Comparison of ENCODE assay signal across 8 cellular contexts in genomic region chr22:35629406-35630234, GRCh38. TPM values are rescaled to one million over a fixed set of nuclear protein-coding genes. Genes with fewer than 3 reads are reported as not detected.
DNase-seq lines count a peak whose midpoint lies in the region; ATAC-seq, FAIRE-seq and TF ChIP-seq lines count a peak whose summit lies in the region.

No MANE protein-coding gene starts in this region.

- peaks cover 5% of the 10 kb centered on the region for H3K9me3 Mint-ChIP-seq in activated CD4-positive, alpha-beta T cell treated with anti-CD3 and anti-CD28 coated beads, Interleukin-2, amount 10 ng/mL, durations not matched to agents 7 days and 5 days

- ATAC-seq in pancreas: peak in 1 of 4 donors; percentile 5
- ATAC-seq in HG03457 (IDR thresholded peaks at IDR 0.05; ENCODE audit: unreplicated experiment): no peak

- TF ChIP-seq CTCF in AG04450 (IDR thresholded peaks at IDR 0.05; ENCODE audit: low read depth, low read length): no peak
- no peak for TF ChIP-seq CTCF in epithelial cell of proximal tubule (conservative IDR thresholded peaks at IDR 0.05; ENCODE audit: low read depth, low read length)
- no peak for TF ChIP-seq CTCF in pancreas (IDR thresholded peaks at IDR 0.05)

- DNase-seq in AG04450 (ENCODE audit: low read depth, low spot score) (peak; percentile 94), HK-2 (ENCODE audit: unreplicated experiment) (peak; percentile 94), epithelial cell of proximal tubule (ENCODE audit: low read depth) (peak; percentile 94), pancreas (peak in 4 of 6 donors; percentile 39 to 53 (median 50)), NCI-H187 treated with DMSO at 0.1 percent for 48 hours (lab: John Stamatoyannopoulos, UW) (no peak), D341Med (ENCODE audit: low spot score) (no peak)
- DNase-seq in activated CD4-positive, alpha-beta T cell treated with anti-CD3 and anti-CD28 coated beads, Interleukin-2, amount 10 ng/mL, durations not matched to agents 7 days and 5 days: peak; percentile 36

- FAIRE-seq in pancreas (lab: Jason Lieb, UNC): no peak

- peaks cover 39% of the 10 kb centered on the region for H3K4me1 Mint-ChIP-seq in activated CD4-positive, alpha-beta T cell treated with anti-CD3 and anti-CD28 coated beads, Interleukin-2, amount 10 ng/mL, durations not matched to agents 7 days and 5 days

- WGBS in pancreas, 2 donors: 48% methylated on average over 9 of the region's 9 CpGs

- H3K4me3 Mint-ChIP-seq in activated CD4-positive, alpha-beta T cell treated with anti-CD3 and anti-CD28 coated beads, Interleukin-2, amount 10 ng/mL, durations not matched to agents 7 days and 5 days: no peak overlapping the region

- CTCF ChIA-PET in AG04450 (lab: Charles Lee): interaction anchor here (0.6 to 1.3 kb wide), 2 partner anchors 436 to 516 kb away, joined by 3 to 6 read pairs; no protein-coding TSS in a partner anchor
- CTCF ChIA-PET in activated CD4-positive, alpha-beta T cell treated with anti-CD3 and anti-CD28 coated beads, Interleukin-2, amount 10 ng/mL, durations not matched to agents 7 days and 5 days (lab: Charles Lee): interaction anchor here (0.7 kb wide), 1 partner anchor 181 kb away, joined by 4 read pairs; no protein-coding TSS in a partner anchor

- peaks cover 0 to 3% (median 0%) of the 10 kb centered on the region in 3 donors for H3K4me1 ChIP-seq in pancreas

- H3K9me3 ChIP-seq in AG04450 (ENCODE audit: control insufficient read depth, insufficient read depth, low read length) (no peaks in the 10 kb centered on the region), pancreas (no peaks in the 10 kb centered on the region)

- H3K27me3 Mint-ChIP-seq in activated CD4-positive, alpha-beta T cell treated with anti-CD3 and anti-CD28 coated beads, Interleukin-2, amount 10 ng/mL, durations not matched to agents 7 days and 5 days: peaks cover 8% of the 10 kb centered on the region

- intact Hi-C loops in pancreas (cut with DNase I): loop anchor here in 2 of 3 donors (10.0 kb wide), 2 partner anchors 295 to 485 kb away; no protein-coding TSS in a partner anchor

- H3K27me3 ChIP-seq in AG04450 (ENCODE audit: control insufficient read depth, insufficient read depth, low read length) (no peaks in the 10 kb centered on the region), pancreas (no peaks in the 10 kb centered on the region)

- H3K27ac Mint-ChIP-seq in activated CD4-positive, alpha-beta T cell treated with anti-CD3 and anti-CD28 coated beads, Interleukin-2, amount 10 ng/mL, durations not matched to agents 7 days and 5 days: peak overlapping the region; percentile 77

- H3K27ac ChIP-seq in AG04450 (ENCODE audit: low read depth, low read length) (peak overlapping the region; percentile 96), pancreas (peak overlapping the region in 3 of 4 donors; percentile 4 to 67 (median 54))

- POLR2A ChIA-PET in AG04450 (lab: Yijun Ruan, JAX): interaction anchor here (0.6 kb wide), 4 partner anchors 17 to 436 kb away, joined by 3 to 4 read pairs (median 4); no protein-coding TSS in a partner anchor
- POLR2A ChIA-PET in activated CD4-positive, alpha-beta T cell treated with anti-CD3 and anti-CD28 coated beads, Interleukin-2, amount 10 ng/mL, durations not matched to agents 7 days and 5 days (lab: Charles Lee): no interaction called here

- H3K36me3 ChIP-seq in pancreas: no peaks in the 10 kb centered on the region

- no peaks in the 10 kb centered on the region for H3K36me3 Mint-ChIP-seq in activated CD4-positive, alpha-beta T cell treated with anti-CD3 and anti-CD28 coated beads, Interleukin-2, amount 10 ng/mL, durations not matched to agents 7 days and 5 days (ENCODE audit: low read depth)

- H3K4me3 ChIP-seq in AG04450 (ENCODE audit: low read depth, low read length) (no peak overlapping the region), epithelial cell of proximal tubule (ENCODE audit: low read depth, low read length) (no peak overlapping the region), pancreas (no peak overlapping the region)

RNA-seq across cellular contexts. Expression of gene MB, which starts 12.5 kb away (rescaled TPM):
- polyA plus RNA-seq in AG04450 (2011; rRNA removed) (not detected in 2 replicates), pancreas (1 to 10 TPM; 1.5 to 5.4 TPM)
- polyA minus RNA-seq in AG04450 (2011; rRNA and poly(A)+ RNA removed): not detected in 2 replicates
- under 1 TPM in 1 of 2 experiments, not detected in 1; 0.20 TPM for total RNA-seq in activated CD4-positive, alpha-beta T cell treated with anti-CD3 and anti-CD28 coated beads, Interleukin-2, amount 10 ng/mL, durations not matched to agents 7 days and 5 days
- total RNA-seq in epithelial cell of proximal tubule (not detected in 2 replicates), pancreas (1 to 10 TPM in 1 of 6 donors, under 1 TPM in 3, not detected in 2; 0.46 to 6.6 (median 0.70) TPM)

RNA-seq across cellular contexts. Expression of gene APOL6, which starts 18.6 kb away (rescaled TPM):
- polyA plus RNA-seq in AG04450 (2011; rRNA removed) (12.1 and 15.0 TPM in 2 replicates), pancreas (1 to 10 TPM; 2.0 to 3.4 TPM)
- polyA minus RNA-seq in AG04450 (2011; rRNA and poly(A)+ RNA removed): 26.0 and 34.0 TPM in 2 replicates
- total RNA-seq in activated CD4-positive, alpha-beta T cell treated with anti-CD3 and anti-CD28 coated beads, Interleukin-2, amount 10 ng/mL, durations not matched to agents 7 days and 5 days: 10 to 100 TPM; 83.6 to 91.5 TPM
- total RNA-seq in epithelial cell of proximal tubule (5.4 and 6.5 TPM in 2 replicates), pancreas (10 to 100 TPM in 2 of 6 donors, 1 to 10 TPM in 4; 2.5 to 12.6 (median 4.3) TPM)

Comparison
In these comparisons a context has a peak if more than half of its experiments do, and no peak if none do; other contexts are left out.
1. DNase-seq: peak in AG04450 (single experiment), HK-2 (single experiment), activated CD4-positive, alpha-beta T cell treated with anti-CD3 and anti-CD28 coated beads, Interleukin-2, amount 10 ng/mL, durations not matched to agents 7 days and 5 days (single experiment), epithelial cell of proximal tubule (single experiment) and pancreas (4 of 6); none in NCI-H187 treated with DMSO at 0.1 percent for 48 hours (single experiment) and D341Med (single experiment).
2. RNA of gene APOL6, which starts 18.6 kb away (total RNA-seq): 83.6 to 91.5 TPM in activated CD4-positive, alpha-beta T cell treated with anti-CD3 and anti-CD28 coated beads, Interleukin-2, amount 10 ng/mL, durations not matched to agents 7 days and 5 days; 5.4 to 6.5 TPM in epithelial cell of proximal tubule and 2.5 to 12.6 TPM in pancreas; every median in the first group is over 4 times any median in the second.